In the genomic region with DNA sequence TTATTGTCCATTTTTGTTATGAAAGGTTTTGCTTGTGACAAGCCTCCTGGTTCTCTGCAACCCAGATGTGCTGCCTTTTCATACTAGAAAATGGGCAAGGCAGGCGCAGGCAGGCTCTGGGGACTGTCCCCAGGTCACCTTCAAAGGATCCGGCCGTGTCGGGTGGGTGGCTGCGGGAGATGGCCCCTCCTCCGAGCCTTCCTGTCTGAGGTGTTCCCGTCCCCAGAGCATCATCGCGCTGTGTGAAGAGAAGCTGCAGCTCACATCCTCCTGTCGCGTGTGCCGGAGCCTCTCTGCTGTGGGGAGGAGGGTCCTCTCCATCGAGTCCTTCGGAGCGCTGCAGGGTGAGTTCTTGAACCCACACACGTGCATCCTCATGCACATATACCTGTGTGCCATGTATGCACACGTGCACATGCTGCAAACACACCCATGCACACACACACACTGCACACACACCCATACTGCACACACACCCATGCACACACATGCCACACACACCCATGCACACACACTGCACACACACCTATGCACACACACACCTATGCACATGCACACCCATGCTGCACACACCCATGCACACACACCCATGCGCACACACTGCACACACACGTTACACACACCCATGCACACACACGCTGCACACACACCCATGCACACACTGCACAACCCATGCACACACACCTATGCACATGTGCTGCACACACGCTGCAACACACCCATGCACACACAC, we compare ENCODE assay signal across 17 cellular contexts. TPM values are rescaled to one million over a fixed set of nuclear protein-coding genes. Genes with fewer than 3 reads are reported as not detected.
A peak's percentile ranks its signal among the peaks of the same experiment; 100 is the strongest.
DNase-seq lines count a peak whose midpoint lies in the region; FAIRE-seq and TF ChIP-seq lines count a peak whose summit lies in the region.
"Had no signal": no experiment of that assay in that cellular context is flagged by ENCODE, and none has a peak within 500 bp of the region (broad histone marks: within the 10 kb centered on the region; RNA-seq: fewer than 3 reads in every experiment).

No MANE protein-coding gene starts in this region.

- TF ChIP-seq RAD21 in H1 (IDR thresholded peaks at IDR 0.05 in 1 of 2, conservative IDR thresholded peaks at IDR 0.05 in 1 of 2; ENCODE audit: low read depth in 2 of 2, low read length in 2 of 2), result no peak

- H2BK12ac ChIP-seq in H1 (ENCODE audit: low read depth, low read length), result no peak overlapping the region

- H3K18ac ChIP-seq in H1 (ENCODE audit: extremely low read depth, low read length), result no peak overlapping the region

- intact Hi-C loops in activated naive CD4-positive, alpha-beta T cell treated with anti-CD3 and anti-CD28 coated beads for 36 hours (cut with micrococcal nuclease), result no loop called here

- H3K9me3 Mint-ChIP-seq in neural progenitor cell, result no peaks in the 10 kb centered on the region
- no peaks in the 10 kb centered on the region for H3K9me3 Mint-ChIP-seq in activated naive CD4-positive, alpha-beta T cell treated with anti-CD3 and anti-CD28 coated beads for 36 hours
- H3K9me3 Mint-ChIP-seq: CD8-positive, alpha-beta memory T cell had no signal

- H3K9ac ChIP-seq in BLaER1 (no peak overlapping the region), H1 (replicated peaks in 1 of 4; ENCODE audit: extremely low read depth in 1 of 4, low read depth in 3 of 4, low read length in 3 of 4) (no peak overlapping the region), neural progenitor cell (no peak overlapping the region)
- H3K9ac ChIP-seq in BLaER1 treated with 17β-estradiol and CSF1 and Interleukin-3, amounts not matched to agents 10 nM and 100 nM, result peak overlapping the region in 2 of 11 experiments; percentile 34 to 39; a peak in 1 of 22 replicates

- no peak overlapping the region for H2BK20ac ChIP-seq in H1 (ENCODE audit: low read length)

- H3K36me3 ChIP-seq in BLaER1 (no peaks in the 10 kb centered on the region), H1 (ENCODE audit: control insufficient read depth in 2 of 4, insufficient read depth in 4 of 4, low read length in 3 of 4) (peaks cover 0 to 20% (median 10%) of the 10 kb centered on the region in 4 experiments; a peak in 4 of 8 replicates), neural progenitor cell (no peaks in the 10 kb centered on the region)
- no peaks in the 10 kb centered on the region for H3K36me3 ChIP-seq in BLaER1 treated with 17β-estradiol and CSF1 and Interleukin-3, amounts not matched to agents 10 nM and 100 nM
- H3K36me3 ChIP-seq: BE2C had no signal

- H3K9me3 ChIP-seq in BLaER1, result no peaks in the 10 kb centered on the region
- no peaks in the 10 kb centered on the region for H3K9me3 ChIP-seq in BLaER1 treated with 17β-estradiol and CSF1 and Interleukin-3, amounts not matched to agents 10 nM and 100 nM (replicated peaks in 1 of 11)
- H3K9me3 ChIP-seq in H1 (ENCODE audit: insufficient read depth in 2 of 2, low read depth in 1 of 2, low read length in 1 of 2), result peaks cover 0 to 14% of the 10 kb centered on the region in 2 experiments; a peak in 1 of 4 replicates
- H3K9me3 ChIP-seq in neural progenitor cell (ENCODE audit: low read depth), result no peaks in the 10 kb centered on the region
- H3K9me3 ChIP-seq: A549, BE2C, Caco-2 had no signal

- peaks cover 6% of the 10 kb centered on the region for H3K4me1 Mint-ChIP-seq in neural progenitor cell
- no peaks in the 10 kb centered on the region for H3K4me1 Mint-ChIP-seq in activated naive CD4-positive, alpha-beta T cell treated with anti-CD3 and anti-CD28 coated beads for 36 hours (ENCODE audit: low read depth)
- H3K4me1 Mint-ChIP-seq: CD8-positive, alpha-beta memory T cell had no signal

- H3K14ac ChIP-seq in H1 (ENCODE audit: insufficient read length), result no peak overlapping the region

- H3K56ac ChIP-seq in H1 (replicated peaks; ENCODE audit: insufficient read length, low read depth, low read length), result no peak overlapping the region

- H3K4me1 ChIP-seq in BLaER1 (peaks cover 94% of the 10 kb centered on the region), H1 (replicated peaks in 1 of 4; ENCODE audit: control insufficient read depth in 3 of 4, insufficient read depth in 4 of 4, low read length in 3 of 4) (no peaks in the 10 kb centered on the region; a peak in 1 of 7 replicates), neural progenitor cell (peaks cover 7% of the 10 kb centered on the region)
- peaks cover 31 to 94% (median 82%) of the 10 kb centered on the region in 10 experiments for H3K4me1 ChIP-seq in BLaER1 treated with 17β-estradiol and CSF1 and Interleukin-3, amounts not matched to agents 10 nM and 100 nM
- H3K4me1 ChIP-seq: A549, BE2C, Caco-2 had no signal

- H2BK5ac ChIP-seq in H1 (ENCODE audit: low read depth, low read length), result peak overlapping the region; percentile 35; the same call in 1 of the 2 replicates

- TF ChIP-seq CTCF in H1 (IDR thresholded peaks at IDR 0.05; ENCODE audit: control extremely low read depth in 1 of 3, insufficient read depth in 1 of 3, low read depth in 1 of 3, low read length in 3 of 3), result no peak
- TF ChIP-seq CTCF in neural progenitor cell (IDR thresholded peaks at IDR 0.05), result no peak
- no peak for TF ChIP-seq CTCF in D721Med (IDR thresholded peaks at IDR 0.05; ENCODE audit: insufficient read depth, missing control alignments)

- H3K4me3 Mint-ChIP-seq in neural progenitor cell, result peak overlapping the region; percentile 0
- no peak overlapping the region for H3K4me3 Mint-ChIP-seq in activated naive CD4-positive, alpha-beta T cell treated with anti-CD3 and anti-CD28 coated beads for 36 hours
- H3K4me3 Mint-ChIP-seq: CD8-positive, alpha-beta memory T cell had no signal

- no peak overlapping the region for H2BK120ac ChIP-seq in H1 (replicated peaks; ENCODE audit: low read depth, low read length)

- peaks cover 34% of the 10 kb centered on the region; the same call in 1 of the 2 replicates for H4K20me1 ChIP-seq in BLaER1
- peaks cover 0 to 74% (median 29%) of the 10 kb centered on the region in 11 experiments; a peak in 17 of 22 replicates for H4K20me1 ChIP-seq in BLaER1 treated with 17β-estradiol and CSF1 and Interleukin-3, amounts not matched to agents 10 nM and 100 nM
- H4K20me1 ChIP-seq in H1 (replicated peaks in 1 of 2; ENCODE audit: control insufficient read depth in 1 of 2, insufficient read depth in 2 of 2, low read length in 2 of 2), result peaks cover 0 to 11% of the 10 kb centered on the region in 2 experiments
- no peaks in the 10 kb centered on the region for H4K20me1 ChIP-seq in neural progenitor cell (ENCODE audit: low read depth)

- H3K27ac Mint-ChIP-seq in neural progenitor cell, result peak overlapping the region; percentile 0
- H3K27ac Mint-ChIP-seq in activated naive CD4-positive, alpha-beta T cell treated with anti-CD3 and anti-CD28 coated beads for 36 hours, result no peak overlapping the region

- POLR2A ChIA-PET in H1 (lab: Charles Lee; ENCODE audit: partially characterized antibody), result interaction anchor here (1.9 to 2.1 kb wide), 2 partner anchors 14 to 16 kb away, joined by 5 to 6 read pairs; no protein-coding TSS in a partner anchor

- H3K27me3 Mint-ChIP-seq in neural progenitor cell (ENCODE audit: insufficient read depth, low read depth), result peaks cover 5% of the 10 kb centered on the region
- H3K27me3 Mint-ChIP-seq in activated naive CD4-positive, alpha-beta T cell treated with anti-CD3 and anti-CD28 coated beads for 36 hours (ENCODE audit: low read depth), result no peaks in the 10 kb centered on the region
- H3K27me3 Mint-ChIP-seq: CD8-positive, alpha-beta memory T cell had no signal

- H3K23me2 ChIP-seq in H1 (ENCODE audit: low read depth, low read length), result 0 out of 2 replicates have a peak, but pooled peaks cover 2% of the 10 kb centered on the region

- no peaks in the 10 kb centered on the region for H3K79me1 ChIP-seq in H1 (ENCODE audit: low read depth, low read length)

- H3K36me3 Mint-ChIP-seq in neural progenitor cell, result peaks cover 5% of the 10 kb centered on the region
- H3K36me3 Mint-ChIP-seq in activated naive CD4-positive, alpha-beta T cell treated with anti-CD3 and anti-CD28 coated beads for 36 hours (ENCODE audit: low read depth), result no peaks in the 10 kb centered on the region
- H3K36me3 Mint-ChIP-seq: CD8-positive, alpha-beta memory T cell had no signal

- H2AFZ ChIP-seq in H1 (ENCODE audit: low read length), result no peak overlapping the region
- H2AFZ ChIP-seq in neural progenitor cell (replicated peaks), result no peak overlapping the region

- peaks cover 27% of the 10 kb centered on the region for H3K27me3 ChIP-seq in BLaER1
- peaks cover 5 to 89% (median 30%) of the 10 kb centered on the region in 11 experiments for H3K27me3 ChIP-seq in BLaER1 treated with 17β-estradiol and CSF1 and Interleukin-3, amounts not matched to agents 10 nM and 100 nM
- no peaks in the 10 kb centered on the region for H3K27me3 ChIP-seq in H1 (replicated peaks in 1 of 4; ENCODE audit: control insufficient read depth in 3 of 4, extremely low read depth in 1 of 4, insufficient read depth in 3 of 4, low read length in 3 of 4)
- H3K27me3 ChIP-seq in neural progenitor cell, result no peaks in the 10 kb centered on the region

- H3F3A ChIP-seq in neural progenitor cell (ENCODE audit: low read depth), result no peaks in the 10 kb centered on the region

- no peak overlapping the region for H3K23ac ChIP-seq in H1 (ENCODE audit: insufficient read length)

- no peak for TF ChIP-seq POLR2A in H1 (IDR thresholded peaks at IDR 0.05; ENCODE audit: control extremely low read depth in 1 of 2, low read depth in 2 of 2, low read length in 2 of 2)

- no peak overlapping the region; the same call in 1 of the 2 replicates for H2AK5ac ChIP-seq in H1 (ENCODE audit: low read depth, low read length)

- TF ChIP-seq EP300 in H1 (IDR thresholded peaks at IDR 0.05; ENCODE audit: borderline replicate concordance in 1 of 2, low read depth in 2 of 2, low read length in 2 of 2), result no peak

- H3K4me2 ChIP-seq in BLaER1, result peak overlapping the region; percentile 82
- peak overlapping the region; percentile 46 to 94 (median 78); a peak in 21 of 22 replicates for H3K4me2 ChIP-seq in BLaER1 treated with 17β-estradiol and CSF1 and Interleukin-3, amounts not matched to agents 10 nM and 100 nM
- no peak overlapping the region for H3K4me2 ChIP-seq in H1 (ENCODE audit: insufficient read depth in 1 of 2, low read depth in 2 of 2, low read length in 2 of 2)
- H3K4me2 ChIP-seq in neural progenitor cell, result no peak overlapping the region
- H3K4me2 ChIP-seq: A549 had no signal

- no peak overlapping the region for H3K4ac ChIP-seq in H1 (replicated peaks; ENCODE audit: insufficient read length, low read depth, low read length)

- H3K4me3 ChIP-seq in BLaER1 (no peak overlapping the region), H1 (ENCODE audit: extremely low read depth in 1 of 4, insufficient read depth in 2 of 4, low read depth in 3 of 4, low read length in 4 of 4) (no peak overlapping the region), neural progenitor cell (no peak overlapping the region)
- H3K4me3 ChIP-seq in BLaER1 treated with 17β-estradiol and CSF1 and Interleukin-3, amounts not matched to agents 10 nM and 100 nM, result no peak overlapping the region
- H3K4me3 ChIP-seq: A549 had no signal

- H3K27ac ChIP-seq in BLaER1 (no peak overlapping the region), H1 (ENCODE audit: low read depth, low read length) (no peak overlapping the region), neural progenitor cell (no peak overlapping the region)
- H3K27ac ChIP-seq in BLaER1 treated with 17β-estradiol and CSF1 and Interleukin-3, amounts not matched to agents 10 nM and 100 nM, result no peak overlapping the region
- H3K27ac ChIP-seq: A549 had no signal

- FAIRE-seq in H1 (lab: Jason Lieb, UNC) (no peak), D721Med (lab: Jason Lieb, UNC) (no peak)
- FAIRE-seq: A549, GM19239 had no signal

- peak overlapping the region; percentile 85 for H4K91ac ChIP-seq in H1 (replicated peaks; ENCODE audit: insufficient read length, low read length)

- H4K8ac ChIP-seq in H1 (ENCODE audit: extremely low read depth, insufficient read depth, low read length), result no peak overlapping the region

- DNase-seq in H1 (ENCODE audit: low read depth in 1 of 2, low spot score in 2 of 2) (no peak), neural progenitor cell (ENCODE audit: low spot score) (no peak), NCI-H2227 (lab: John Stamatoyannopoulos, UW; ENCODE audit: unreplicated experiment) (no peak), D721Med (ENCODE audit: insufficient read length, low spot score) (no peak)
- DNase-seq in activated naive CD4-positive, alpha-beta T cell treated with anti-CD3 and anti-CD28 coated beads for 36 hours, result no peak
- DNase-seq: BE2C; Caco-2; CD8-positive, alpha-beta memory T cell; DMS53; GF-D8; GOT3; HCEC 1CT had no signal

- 86% methylated on average over 21 of the region's 21 CpGs; no CpG with 5 or more reads in 1 of the 2 experiments for WGBS in H1 (ENCODE audit: extremely low coverage in 1 of 2, insufficient coverage in 1 of 2, insufficient read length in 1 of 2, insufficient replicate concordance in 2 of 2, low coverage in 1 of 2, low lambda C conversion rate in 2 of 2, missing lambda C conversion rate in 1 of 2), 2 experiments

- H2BK15ac ChIP-seq in H1 (ENCODE audit: low read length), result no peak overlapping the region

- no peak overlapping the region for H4K5ac ChIP-seq in H1 (ENCODE audit: insufficient read length, low read depth, low read length)

- no peaks in the 10 kb centered on the region for H3K79me2 ChIP-seq in H1 (ENCODE audit: control insufficient read depth in 1 of 2, insufficient read depth in 2 of 2, low read length in 2 of 2)
- no peaks in the 10 kb centered on the region for H3K79me2 ChIP-seq in neural progenitor cell (ENCODE audit: low read depth)

- CTCF ChIA-PET in H1 (lab: Charles Lee; ENCODE audit: partially characterized antibody), result no interaction called here
- CTCF ChIA-PET in activated naive CD4-positive, alpha-beta T cell treated with anti-CD3 and anti-CD28 coated beads for 36 hours (lab: Charles Lee), result no interaction called here

RNA-seq across cellular contexts. Expression of a gene that starts 23.8 kb away (rescaled TPM):
- total RNA-seq in H1 (2021; fragmentation: NEBNext Ultra II Directional; extraction: Animal tissue kit (Norgen Biotek cat#: 25700)), result 16.7 and 19.3 TPM in 2 replicates
- polyA plus RNA-seq in H1 (2011; rRNA removed), result 7.5 and 10.4 TPM in 2 replicates
- 8.2 TPM for polyA plus RNA-seq in H1 (2011; cell fraction: cytosol; rRNA removed)
- polyA plus RNA-seq in H1 (2011; cell fraction: nucleus; rRNA removed), result 24.2 TPM
- polyA plus RNA-seq in H1 (2012, experiment 1 of 2), result 10.6 to 18.0 TPM (median 14.3 TPM) in 4 replicates
- 7.0 TPM for polyA plus RNA-seq in H1 (2012, experiment 2 of 2)
- 6.2 TPM for polyA plus RNA-seq in H1 (2013, experiment 1 of 2)
- polyA plus RNA-seq in H1 (2013, experiment 2 of 2), result 5.8 TPM
- 14.2 and 17.3 TPM in 2 replicates for polyA minus RNA-seq in H1 (2011; rRNA and poly(A)+ RNA removed)
- polyA minus RNA-seq in H1 (2011; cell fraction: cytosol; rRNA and poly(A)+ RNA removed), result 9.8 TPM
- 27.6 TPM for polyA minus RNA-seq in H1 (2011; cell fraction: nucleus; rRNA and poly(A)+ RNA removed)
- total RNA-seq in neural progenitor cell (ENCODE audit: low replicate concordance), result 1.8 and 5.6 TPM in 2 replicates
- total RNA-seq in activated naive CD4-positive, alpha-beta T cell treated with anti-CD3 and anti-CD28 coated beads for 36 hours, result not detected
- total RNA-seq: CD8-positive, alpha-beta memory T cell had no signal

RNA-seq across cellular contexts. Expression of a gene that starts 46.2 kb away (rescaled TPM):
- 21.7 and 21.8 TPM in 2 replicates for total RNA-seq in H1 (2021; fragmentation: NEBNext Ultra II Directional; extraction: Animal tissue kit (Norgen Biotek cat#: 25700))
- polyA plus RNA-seq in H1 (2011; rRNA removed), result 0.47 and 0.97 TPM in 2 replicates
- 0.56 TPM for polyA plus RNA-seq in H1 (2011; cell fraction: cytosol; rRNA removed)
- 3.0 TPM for polyA plus RNA-seq in H1 (2011; cell fraction: nucleus; rRNA removed)
- polyA plus RNA-seq in H1 (2012, experiment 1 of 2), result 4.6 to 12.2 TPM (median 10.6 TPM) in 4 replicates
- 0.80 TPM for polyA plus RNA-seq in H1 (2012, experiment 2 of 2)
- 23.8 TPM for polyA plus RNA-seq in H1 (2013, experiment 1 of 2)
- 24.8 TPM for polyA plus RNA-seq in H1 (2013, experiment 2 of 2)
- polyA minus RNA-seq in H1 (2011; rRNA and poly(A)+ RNA removed), result not detected in 2 replicates
- polyA minus RNA-seq in H1 (2011; cell fraction: cytosol; rRNA and poly(A)+ RNA removed), result 6.3 TPM
- 4.3 TPM for polyA minus RNA-seq in H1 (2011; cell fraction: nucleus; rRNA and poly(A)+ RNA removed)
- not detected in 2 replicates for total RNA-seq in neural progenitor cell (ENCODE audit: low replicate concordance)
- total RNA-seq in activated naive CD4-positive, alpha-beta T cell treated with anti-CD3 and anti-CD28 coated beads for 36 hours, result not detected
- total RNA-seq: Caco-2; CD8-positive, alpha-beta memory T cell had no signal
- polyA plus RNA-seq: A549; AG04450; CD8-positive, alpha-beta memory T cell had no signal

RNA-seq across cellular contexts. Expression of a gene that starts 53.8 kb away (rescaled TPM):
- total RNA-seq in H1 (2021; fragmentation: NEBNext Ultra II Directional; extraction: Animal tissue kit (Norgen Biotek cat#: 25700)), result 4.7 and 5.6 TPM in 2 replicates
- 5.6 and 7.8 TPM in 2 replicates for polyA plus RNA-seq in H1 (2011; rRNA removed)
- polyA plus RNA-seq in H1 (2011; cell fraction: cytosol; rRNA removed), result 4.6 TPM
- polyA plus RNA-seq in H1 (2011; cell fraction: nucleus; rRNA removed), result 17.4 TPM
- polyA plus RNA-seq in H1 (2012, experiment 1 of 2), result 3.4 to 5.9 TPM (median 5.1 TPM) in 4 replicates
- polyA plus RNA-seq in H1 (2012, experiment 2 of 2), result 3.8 TPM
- 3.8 TPM for polyA plus RNA-seq in H1 (2013, experiment 1 of 2)
- 3.5 TPM for polyA plus RNA-seq in H1 (2013, experiment 2 of 2)
- 1.6 and 1.7 TPM in 2 replicates for polyA minus RNA-seq in H1 (2011; rRNA and poly(A)+ RNA removed)
- polyA minus RNA-seq in H1 (2011; cell fraction: cytosol; rRNA and poly(A)+ RNA removed), result 5.8 TPM
- 6.0 TPM for polyA minus RNA-seq in H1 (2011; cell fraction: nucleus; rRNA and poly(A)+ RNA removed)
- total RNA-seq in neural progenitor cell (ENCODE audit: low replicate concordance), result 1.0 TPM in 1 of 2 replicates, not detected in the other
- total RNA-seq in activated naive CD4-positive, alpha-beta T cell treated with anti-CD3 and anti-CD28 coated beads for 36 hours, result not detected
- total RNA-seq: Caco-2; CD8-positive, alpha-beta memory T cell had no signal
- polyA plus RNA-seq: A549; AG04450; CD8-positive, alpha-beta memory T cell had no signal

Comparison
In these comparisons a context has a peak if more than half of its experiments do, and no peak if none do; other contexts are left out.
1. H3K4me2 ChIP-seq: peak in BLaER1 (single experiment) and BLaER1 treated with 17β-estradiol and CSF1 and Interleukin-3, amounts not matched to agents 10 nM and 100 nM (11 of 11); none in H1 (0 of 2) and neural progenitor cell (single experiment).
2. RNA of a gene that starts 46.2 kb away (total RNA-seq): 21.7 to 21.8 TPM in H1; not detected in neural progenitor cell and not detected in activated naive CD4-positive, alpha-beta T cell treated with anti-CD3 and anti-CD28 coated beads for 36 hours; every median in the first group is over 10 times any median in the second.